8 cellular contexts compared by ENCODE assay signal in the genomic region with DNA sequence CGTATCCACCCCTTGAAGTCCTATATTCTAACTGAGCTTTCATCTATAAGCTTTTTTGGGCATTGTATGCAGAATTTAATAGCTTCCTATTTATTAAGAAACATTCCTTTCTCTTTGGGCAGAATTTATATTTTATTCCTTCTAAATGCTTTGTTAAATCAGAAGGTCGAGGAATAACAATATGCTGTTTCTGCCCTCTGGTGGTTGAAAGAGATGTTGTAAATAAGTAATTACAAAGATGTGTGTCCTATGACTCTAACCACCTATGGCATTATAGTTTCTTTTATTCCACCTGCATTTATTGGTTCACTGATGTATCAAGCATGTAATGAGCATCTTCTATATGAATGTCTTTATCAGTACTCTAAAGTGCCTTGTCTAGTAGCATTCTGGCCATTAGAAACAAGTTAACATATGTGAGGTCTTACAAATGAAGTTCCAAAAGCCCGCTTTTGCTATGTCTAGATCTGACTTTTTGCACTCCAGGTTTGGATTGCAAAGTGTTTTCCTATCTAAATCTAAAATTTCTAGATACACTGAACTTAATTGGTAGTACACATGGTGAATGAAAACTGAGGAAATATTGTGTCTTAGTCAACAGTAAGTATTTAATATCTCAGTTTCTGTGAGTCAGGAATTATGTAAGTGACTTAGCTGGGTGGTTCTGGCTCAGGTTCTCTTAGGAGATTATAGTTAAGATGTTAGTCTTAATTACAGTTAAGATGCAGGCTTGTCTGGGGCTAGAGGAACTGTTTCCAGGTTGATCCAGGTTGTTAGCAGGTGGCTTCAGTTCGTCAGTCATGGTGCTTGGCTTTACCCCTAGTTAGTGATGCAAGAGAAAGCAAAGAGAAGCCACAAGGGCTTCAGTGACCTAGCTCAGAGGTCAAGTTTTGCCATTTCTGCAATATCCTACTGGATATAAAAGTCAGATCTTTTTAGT. TPM values are rescaled to one million over a fixed set of nuclear protein-coding genes. Genes with fewer than 3 reads are reported as not detected.
DNase-seq lines count a peak whose midpoint lies in the region; ATAC-seq, FAIRE-seq and TF ChIP-seq lines count a peak whose summit lies in the region.

No MANE protein-coding gene starts in this region.

- H3K36me3 Mint-ChIP-seq in endothelial cell (ENCODE audit: low read depth, unreplicated experiment) = no peaks in the 10 kb centered on the region
- H3K36me3 Mint-ChIP-seq in activated naive CD4-positive, alpha-beta T cell treated with anti-CD3 and anti-CD28 coated beads for 36 hours (ENCODE audit: low read depth) = no peaks in the 10 kb centered on the region

- no peak overlapping the region for H3K9ac ChIP-seq in NT2/D1 (ENCODE audit: insufficient read length, low read depth)

- no peaks in the 10 kb centered on the region for H3K27me3 ChIP-seq in NT2/D1 (ENCODE audit: insufficient read depth, insufficient read length)

- intact Hi-C loops in activated naive CD4-positive, alpha-beta T cell treated with anti-CD3 and anti-CD28 coated beads for 36 hours (cut with micrococcal nuclease) = loop anchor here (1.0 to 10.0 kb wide), 4 partner anchors 326 to 1047 kb away; no protein-coding TSS in a partner anchor

- DNase-seq in D721Med (ENCODE audit: insufficient read length, low spot score) (no peak), NT2/D1 (ENCODE audit: low read depth, low spot score) (peak; percentile 68), endothelial cell (ENCODE audit: low spot score) (no peak), myocyte (ENCODE audit: low read depth) (peak; percentile 69), NCI-H187 treated with DMSO at 0.1 percent for 48 hours (lab: John Stamatoyannopoulos, UW) (no peak)
- DNase-seq in activated naive CD4-positive, alpha-beta T cell treated with anti-CD3 and anti-CD28 coated beads for 36 hours = no peak
- DNase-seq in stimulated activated CD4-positive, alpha-beta T cell treated with anti-CD3 and anti-CD28 coated beads, Interleukin-2, amount 100 ng/mL, for 48 hours = no peak

- CTCF ChIA-PET in activated naive CD4-positive, alpha-beta T cell treated with anti-CD3 and anti-CD28 coated beads for 36 hours (lab: Charles Lee) = interaction anchor here (0.6 to 1.6 kb wide), 13 partner anchors 13 to 759 kb away, joined by 3 to 5 read pairs (median 3); no protein-coding TSS in a partner anchor

- H3K4me1 Mint-ChIP-seq in endothelial cell (ENCODE audit: unreplicated experiment) = peaks cover 26% of the 10 kb centered on the region
- H3K4me1 Mint-ChIP-seq in activated naive CD4-positive, alpha-beta T cell treated with anti-CD3 and anti-CD28 coated beads for 36 hours (ENCODE audit: low read depth) = no peaks in the 10 kb centered on the region

- H3K4me3 Mint-ChIP-seq in endothelial cell (ENCODE audit: unreplicated experiment) = no peak overlapping the region
- no peak overlapping the region for H3K4me3 Mint-ChIP-seq in activated naive CD4-positive, alpha-beta T cell treated with anti-CD3 and anti-CD28 coated beads for 36 hours

- ATAC-seq in HG02938 (IDR thresholded peaks at IDR 0.05; ENCODE audit: unreplicated experiment) = peak; percentile 43

- H3K4me3 ChIP-seq in NT2/D1 (ENCODE audit: insufficient read length, low read depth) = no peak overlapping the region

- H3K27me3 Mint-ChIP-seq in endothelial cell (ENCODE audit: unreplicated experiment) = no peaks in the 10 kb centered on the region
- no peaks in the 10 kb centered on the region for H3K27me3 Mint-ChIP-seq in activated naive CD4-positive, alpha-beta T cell treated with anti-CD3 and anti-CD28 coated beads for 36 hours (ENCODE audit: low read depth)

- peak; percentile 97 for FAIRE-seq in D721Med (lab: Jason Lieb, UNC)

- peaks cover 10% of the 10 kb centered on the region for H3K36me3 ChIP-seq in NT2/D1 (ENCODE audit: insufficient read depth, insufficient read length, low read length)

- no peaks in the 10 kb centered on the region for H3K9me3 ChIP-seq in NT2/D1 (ENCODE audit: insufficient read depth, low read length)

- no peak overlapping the region for H3K27ac Mint-ChIP-seq in endothelial cell (ENCODE audit: unreplicated experiment)
- H3K27ac Mint-ChIP-seq in activated naive CD4-positive, alpha-beta T cell treated with anti-CD3 and anti-CD28 coated beads for 36 hours = no peak overlapping the region

- peaks cover 3% of the 10 kb centered on the region for H3K4me1 ChIP-seq in NT2/D1 (ENCODE audit: insufficient read depth, insufficient read length)

- H3K9me3 Mint-ChIP-seq in endothelial cell (ENCODE audit: unreplicated experiment) = no peaks in the 10 kb centered on the region
- H3K9me3 Mint-ChIP-seq in activated naive CD4-positive, alpha-beta T cell treated with anti-CD3 and anti-CD28 coated beads for 36 hours = no peaks in the 10 kb centered on the region

- TF ChIP-seq CTCF in D721Med (IDR thresholded peaks at IDR 0.05; ENCODE audit: insufficient read depth, missing control alignments) (peak; percentile 67), endothelial cell (IDR thresholded peaks at IDR 0.05; ENCODE audit: unreplicated experiment) (peak; percentile 73)

RNA-seq across cellular contexts. Expression of a gene that starts 57.5 kb away (rescaled TPM):
- total RNA-seq in endothelial cell (ENCODE audit: unreplicated experiment) (30.2 TPM), myocyte (15.8 and 19.5 TPM in 2 replicates)
- 4.3 TPM for polyA plus RNA-seq in myocyte (2012)
- total RNA-seq in activated naive CD4-positive, alpha-beta T cell treated with anti-CD3 and anti-CD28 coated beads for 36 hours = under 1 TPM; 0.69 to 0.81 TPM

Comparison
In these comparisons a context has a peak if more than half of its experiments do, and no peak if none do; other contexts are left out.
1. DNase-seq: peak in NT2/D1 (single experiment) and myocyte (single experiment); none in D721Med (single experiment), endothelial cell (single experiment), activated naive CD4-positive, alpha-beta T cell treated with anti-CD3 and anti-CD28 coated beads for 36 hours (single experiment), stimulated activated CD4-positive, alpha-beta T cell treated with anti-CD3 and anti-CD28 coated beads, Interleukin-2, amount 100 ng/mL, for 48 hours (0 of 2) and NCI-H187 treated with DMSO at 0.1 percent for 48 hours (single experiment).